8 cellular contexts compared by ENCODE assay signal in genomic region chr22:20022231-20023069, GRCh38. TPM values are rescaled to one million over a fixed set of nuclear protein-coding genes. Genes with fewer than 3 reads are reported as not detected.
DNase-seq lines count a peak whose midpoint lies in the region; ATAC-seq lines count a peak whose summit lies in the region.

No MANE protein-coding gene starts in this region.

- ATAC-seq in stimulated activated memory B cell treated with anti-CD40 and anti-IgM and Interleukin-4, amounts not matched to agents 10 μg/mL and 1 μg/mL and 100 μg/mL, for 72 hours: no peak

- H3K27ac ChIP-seq in HUES48 (ENCODE audit: low read depth, low read length) (no peak overlapping the region), iPS-18a (ENCODE audit: low read length) (no peak overlapping the region)

- intact Hi-C loops in activated T-helper 2 cell treated with anti-CD3 and anti-CD28 coated beads, Interferon-gamma antibody, Interleukin-2, Interleukin-4, amounts not matched to agents 10 μg/mL and 5 μg/mL and 100 μg/mL, durations not matched to agents 14 hours and 24 hours and 36 hours (cut with micrococcal nuclease): loop anchor here (10.0 kb wide), 1 partner anchor 62 kb away; the partner anchor contains the start of gene DGCR8

- H3K36me3 ChIP-seq in HUES48 (ENCODE audit: control insufficient read depth, insufficient read depth, low read length) (no peaks in the 10 kb centered on the region), iPS-18a (ENCODE audit: control insufficient read depth, low read depth, low read length) (no peaks in the 10 kb centered on the region)

- H3K9me3 ChIP-seq in HUES48 (ENCODE audit: control insufficient read depth, insufficient read depth, low read length): no peaks in the 10 kb centered on the region
- H3K9me3 ChIP-seq in iPS-18a (ENCODE audit: control insufficient read depth, low read depth, low read length): no peaks in the 10 kb centered on the region

- H3K9ac ChIP-seq in HUES48 (ENCODE audit: low read depth, low read length) (no peak overlapping the region), iPS-18a (ENCODE audit: low read length) (no peak overlapping the region)

- peaks cover 7% of the 10 kb centered on the region for H3K36me3 Mint-ChIP-seq in activated T-helper 2 cell treated with anti-CD3 and anti-CD28 coated beads, Interferon-gamma antibody, Interleukin-2, Interleukin-4, amounts not matched to agents 10 μg/mL and 5 μg/mL and 100 μg/mL, durations not matched to agents 14 hours and 24 hours and 36 hours (ENCODE audit: low read depth)
- peaks cover 21% of the 10 kb centered on the region for H3K36me3 Mint-ChIP-seq in stimulated activated memory B cell treated with anti-CD40 and anti-IgM and Interleukin-4, amounts not matched to agents 10 μg/mL and 1 μg/mL and 100 μg/mL, for 72 hours

- peaks cover 8% of the 10 kb centered on the region for H3K27me3 Mint-ChIP-seq in activated T-helper 2 cell treated with anti-CD3 and anti-CD28 coated beads, Interferon-gamma antibody, Interleukin-2, Interleukin-4, amounts not matched to agents 10 μg/mL and 5 μg/mL and 100 μg/mL, durations not matched to agents 14 hours and 24 hours and 36 hours (ENCODE audit: low read depth)
- H3K27me3 Mint-ChIP-seq in stimulated activated memory B cell treated with anti-CD40 and anti-IgM and Interleukin-4, amounts not matched to agents 10 μg/mL and 1 μg/mL and 100 μg/mL, for 72 hours: peaks cover 7% of the 10 kb centered on the region

- no peaks in the 10 kb centered on the region for H3K9me3 Mint-ChIP-seq in activated T-helper 2 cell treated with anti-CD3 and anti-CD28 coated beads, Interferon-gamma antibody, Interleukin-2, Interleukin-4, amounts not matched to agents 10 μg/mL and 5 μg/mL and 100 μg/mL, durations not matched to agents 14 hours and 24 hours and 36 hours
- H3K9me3 Mint-ChIP-seq in stimulated activated memory B cell treated with anti-CD40 and anti-IgM and Interleukin-4, amounts not matched to agents 10 μg/mL and 1 μg/mL and 100 μg/mL, for 72 hours: no peaks in the 10 kb centered on the region

- H3K4me3 ChIP-seq in HUES48 (ENCODE audit: low read depth, low read length) (peak overlapping the region; percentile 88; the same call in 1 of the 2 replicates), iPS-18a (ENCODE audit: low read length) (peak overlapping the region; percentile 72)

- H3K4me1 ChIP-seq in HUES48 (ENCODE audit: control insufficient read depth, insufficient read depth, low read length) (peaks cover 6% of the 10 kb centered on the region; the same call in 1 of the 2 replicates), iPS-18a (ENCODE audit: control insufficient read depth, low read depth, low read length) (peaks cover 2% of the 10 kb centered on the region)

- H3K27ac Mint-ChIP-seq in activated T-helper 2 cell treated with anti-CD3 and anti-CD28 coated beads, Interferon-gamma antibody, Interleukin-2, Interleukin-4, amounts not matched to agents 10 μg/mL and 5 μg/mL and 100 μg/mL, durations not matched to agents 14 hours and 24 hours and 36 hours: peak overlapping the region; percentile 38
- H3K27ac Mint-ChIP-seq in stimulated activated memory B cell treated with anti-CD40 and anti-IgM and Interleukin-4, amounts not matched to agents 10 μg/mL and 1 μg/mL and 100 μg/mL, for 72 hours: peak overlapping the region; percentile 78

- H3K4me3 Mint-ChIP-seq in activated T-helper 2 cell treated with anti-CD3 and anti-CD28 coated beads, Interferon-gamma antibody, Interleukin-2, Interleukin-4, amounts not matched to agents 10 μg/mL and 5 μg/mL and 100 μg/mL, durations not matched to agents 14 hours and 24 hours and 36 hours (ENCODE audit: low read depth): peak overlapping the region; percentile 91
- H3K4me3 Mint-ChIP-seq in stimulated activated memory B cell treated with anti-CD40 and anti-IgM and Interleukin-4, amounts not matched to agents 10 μg/mL and 1 μg/mL and 100 μg/mL, for 72 hours: peak overlapping the region; percentile 87

- H3K27me3 ChIP-seq in HUES48 (ENCODE audit: control insufficient read depth, insufficient read depth, low read length) (peaks cover 31% of the 10 kb centered on the region), iPS-18a (ENCODE audit: control insufficient read depth, insufficient read depth, low read length) (peaks cover 30% of the 10 kb centered on the region)

- peaks cover 17% of the 10 kb centered on the region for H3K4me1 Mint-ChIP-seq in activated T-helper 2 cell treated with anti-CD3 and anti-CD28 coated beads, Interferon-gamma antibody, Interleukin-2, Interleukin-4, amounts not matched to agents 10 μg/mL and 5 μg/mL and 100 μg/mL, durations not matched to agents 14 hours and 24 hours and 36 hours (ENCODE audit: low read depth)
- peaks cover 62% of the 10 kb centered on the region for H3K4me1 Mint-ChIP-seq in stimulated activated memory B cell treated with anti-CD40 and anti-IgM and Interleukin-4, amounts not matched to agents 10 μg/mL and 1 μg/mL and 100 μg/mL, for 72 hours

- DNase-seq in activated T-helper 2 cell treated with anti-CD3 and anti-CD28 coated beads, Interferon-gamma antibody, Interleukin-2, Interleukin-4, amounts not matched to agents 10 μg/mL and 5 μg/mL and 100 μg/mL, durations not matched to agents 14 hours and 24 hours and 36 hours (ENCODE audit: low spot score): no peak
- no peak for DNase-seq in NCI-H1417 (lab: John Stamatoyannopoulos, UW)
- DNase-seq in NCI-H748 treated with DMSO at 0.1 percent for 48 hours (lab: John Stamatoyannopoulos, UW): no peak
- DNase-seq in stimulated activated CD4-positive, alpha-beta T cell treated with anti-CD3 and anti-CD28 coated beads, Interleukin-2, amount 100 ng/mL, for 48 hours: no peak
- DNase-seq in foreskin melanocyte: no peak

RNA-seq across cellular contexts. Expression of gene TANGO2, which starts 1.5 kb away (rescaled TPM):
- total RNA-seq in activated T-helper 2 cell treated with anti-CD3 and anti-CD28 coated beads, Interferon-gamma antibody, Interleukin-2, Interleukin-4, amounts not matched to agents 10 μg/mL and 5 μg/mL and 100 μg/mL, durations not matched to agents 14 hours and 24 hours and 36 hours: 27.4 and 30.0 TPM in 2 replicates

RNA-seq across cellular contexts. Expression of gene ARVCF, which starts 5.8 kb away (rescaled TPM):
- total RNA-seq in activated T-helper 2 cell treated with anti-CD3 and anti-CD28 coated beads, Interferon-gamma antibody, Interleukin-2, Interleukin-4, amounts not matched to agents 10 μg/mL and 5 μg/mL and 100 μg/mL, durations not matched to agents 14 hours and 24 hours and 36 hours: 3.4 and 3.9 TPM in 2 replicates

RNA-seq across cellular contexts. Expression of gene DGCR8, which starts 57.6 kb away (rescaled TPM):
- 63.1 and 66.4 TPM in 2 replicates for total RNA-seq in activated T-helper 2 cell treated with anti-CD3 and anti-CD28 coated beads, Interferon-gamma antibody, Interleukin-2, Interleukin-4, amounts not matched to agents 10 μg/mL and 5 μg/mL and 100 μg/mL, durations not matched to agents 14 hours and 24 hours and 36 hours
